ENCODE assay signal across 23 cellular contexts in genomic region chr1:18943162-18943561, GRCh38. TPM values are rescaled to one million over a fixed set of nuclear protein-coding genes. Genes with fewer than 3 reads are reported as not detected.
DNase-seq lines count a peak whose midpoint lies in the region; ATAC-seq and TF ChIP-seq lines count a peak whose summit lies in the region.
"Had no signal": no experiment of that assay in that cellular context is flagged by ENCODE, and none has a peak within 500 bp of the region (broad histone marks: within the 10 kb centered on the region; RNA-seq: fewer than 3 reads in every experiment).

No MANE protein-coding gene starts in this region.

- H3K4me1 ChIP-seq in mammary epithelial cell (ENCODE audit: insufficient read depth, low read length) (peaks cover 84% of the 10 kb centered on the region), mesenchymal stem cell (ENCODE audit: control insufficient read depth, insufficient read depth, low read depth, low read length) (peaks cover 66% of the 10 kb centered on the region)

- no peaks in the 10 kb centered on the region for H4K20me1 ChIP-seq in mammary epithelial cell (ENCODE audit: insufficient read depth, low read length)

- no peak overlapping the region for H3K4me2 ChIP-seq in mammary epithelial cell (ENCODE audit: insufficient read depth, low read depth, low read length)
- no peak overlapping the region for H3K4me2 ChIP-seq in mesenchymal stem cell (ENCODE audit: low read length, poor library complexity, severe bottlenecking)

- H2BK120ac ChIP-seq in mesenchymal stem cell (ENCODE audit: low read depth, low read length), result no peak overlapping the region

- H3K9me3 ChIP-seq in mammary epithelial cell (replicated peaks; ENCODE audit: insufficient read depth, low read length), result no peaks in the 10 kb centered on the region
- H3K9me3 ChIP-seq in mesenchymal stem cell (ENCODE audit: control insufficient read depth, low read length), result no peaks in the 10 kb centered on the region
- H3K9me3 ChIP-seq: right atrium auricular region, spleen had no signal

- BruUV-seq in mammary epithelial cell (replicated peaks; lab: Mats Ljungman, UMichigan) (no TSS peak), MCF 10A (replicated peaks; lab: Mats Ljungman, UMichigan) (no TSS peak)

- H3K4me1 Mint-ChIP-seq in MCF 10A (ENCODE audit: insufficient read depth, unreplicated experiment), result peaks cover 41% of the 10 kb centered on the region

- H2BK15ac ChIP-seq in mesenchymal stem cell (ENCODE audit: low read depth, poor library complexity, severe bottlenecking), result peak overlapping the region; percentile 17

- H3K27me3 ChIP-seq in mammary epithelial cell (ENCODE audit: insufficient read depth, low read length) (no peaks in the 10 kb centered on the region), mesenchymal stem cell (ENCODE audit: control insufficient read depth in 1 of 2, insufficient read depth in 1 of 2, low read length in 2 of 2) (no peaks in the 10 kb centered on the region)
- H3K27me3 ChIP-seq: right atrium auricular region, spleen had no signal

- H3K79me1 ChIP-seq in mesenchymal stem cell (replicated peaks; ENCODE audit: low read length, poor library complexity, severe bottlenecking), result peaks cover 12% of the 10 kb centered on the region

- dilution Hi-C loops in mammary epithelial cell (cut with HindIII; ENCODE audit: low sequenced_read_pairs), result no loop called here

- POLR2A ChIA-PET in MCF 10A (lab: Yijun Ruan, JAX), result interaction anchor here (0.7 to 3.4 kb wide), 2 partner anchors 11 to 267 kb away, joined by 3 to 8 read pairs; no protein-coding TSS in a partner anchor

- in situ Hi-C loops in mammary epithelial cell (cut with MboI; ENCODE audit: low sequenced_read_pairs in 2 of 2), result no loop called here

- CTCF ChIA-PET in mammary epithelial cell (lab: Charles Lee; ENCODE audit: low non-redundant PET), result no interaction called here
- CTCF ChIA-PET in MCF 10A (lab: Yijun Ruan, JAX), result interaction anchor here (1.0 to 1.6 kb wide), 2 partner anchors 14 to 132 kb away, joined by 4 to 6 read pairs; partner anchors contain the start of gene IFFO2

- no peak overlapping the region for H3K27ac Mint-ChIP-seq in MCF 10A (ENCODE audit: low read depth, unreplicated experiment)
- H3K27ac Mint-ChIP-seq: activated CD8-positive, alpha-beta T cell treated with anti-CD3 and anti-CD28 coated beads for 36 hours; activated naive CD8-positive, alpha-beta T cell treated with anti-CD3 and anti-CD28 coated beads, Interleukin-2, amount 50 U/mL, for 24 hours; nephron progenitor cell; T-helper 1 cell treated with Interleukin-12 subunit alpha and Interleukin-12 subunit beta and Interleukin-4 antibody, amounts not matched to agents 30 μg/mL and 1 μg/mL, for 36 hours had no signal

- no peak overlapping the region for H3K14ac ChIP-seq in mesenchymal stem cell (ENCODE audit: low read length in 2 of 2)

- H2BK5ac ChIP-seq in mesenchymal stem cell (ENCODE audit: low read depth, low read length, poor library complexity, severe bottlenecking), result no peak overlapping the region

- H3K27me3 Mint-ChIP-seq in MCF 10A (ENCODE audit: insufficient read depth, unreplicated experiment), result no peaks in the 10 kb centered on the region
- H3K27me3 Mint-ChIP-seq: activated CD8-positive, alpha-beta T cell treated with anti-CD3 and anti-CD28 coated beads for 36 hours; activated naive CD8-positive, alpha-beta T cell treated with anti-CD3 and anti-CD28 coated beads, Interleukin-2, amount 50 U/mL, for 24 hours had no signal

- H3K79me2 ChIP-seq in mammary epithelial cell (ENCODE audit: insufficient read depth, low read length), result peaks cover 98% of the 10 kb centered on the region

- H2BK12ac ChIP-seq in mesenchymal stem cell (ENCODE audit: low read length in 2 of 2), result peak overlapping the region; percentile 14 to 19

- H3K18ac ChIP-seq in mesenchymal stem cell (ENCODE audit: low read depth in 1 of 2, low read length in 2 of 2), result peak overlapping the region in 1 of 2 experiments; percentile 86

- H3K36me3 ChIP-seq in mammary epithelial cell (ENCODE audit: insufficient read depth, low read length) (no peaks in the 10 kb centered on the region), mesenchymal stem cell (ENCODE audit: control insufficient read depth in 1 of 2, insufficient read depth in 2 of 2, low read depth in 1 of 2, low read length in 2 of 2) (no peaks in the 10 kb centered on the region)
- H3K36me3 ChIP-seq: right atrium auricular region had no signal

- H3K36me3 Mint-ChIP-seq in MCF 10A (ENCODE audit: insufficient read depth, unreplicated experiment), result peaks cover 7% of the 10 kb centered on the region

- WGBS in mammary epithelial cell (ENCODE audit: low coverage, missing lambda C conversion rate), result 97% methylated on average over 3 of the region's 4 CpGs
- WGBS in mesenchymal stem cell, result 92% methylated on average over 2 of the region's 4 CpGs

- H4K8ac ChIP-seq in mesenchymal stem cell (ENCODE audit: low read length), result no peak overlapping the region

- no peak for ATAC-seq in HG03342 (IDR thresholded peaks at IDR 0.05; ENCODE audit: unreplicated experiment)
- ATAC-seq: activated CD8-positive, alpha-beta T cell treated with anti-CD3 and anti-CD28 coated beads for 36 hours; activated naive CD8-positive, alpha-beta T cell treated with anti-CD3 and anti-CD28 coated beads, Interleukin-2, amount 50 U/mL, for 24 hours had no signal

- H2AFZ ChIP-seq in mammary epithelial cell (ENCODE audit: low read depth, low read length) (no peak overlapping the region), mesenchymal stem cell (ENCODE audit: low read depth, low read length) (no peak overlapping the region)
- H2AFZ ChIP-seq: parathyroid adenoma had no signal

- TF ChIP-seq CTCF in mammary epithelial cell (conservative IDR thresholded peaks at IDR 0.05 in 1 of 2, IDR thresholded peaks at IDR 0.05 in 1 of 2; ENCODE audit: extremely low read depth in 1 of 2, insufficient read depth in 1 of 2, low read depth in 1 of 2, low read length in 2 of 2), result no peak
- TF ChIP-seq CTCF in MCF 10A (IDR thresholded peaks at IDR 0.05; ENCODE audit: unreplicated experiment), result no peak

- H4K91ac ChIP-seq in mesenchymal stem cell (ENCODE audit: low read length), result no peak overlapping the region

- no peaks in the 10 kb centered on the region for H3K9me3 Mint-ChIP-seq in MCF 10A (ENCODE audit: unreplicated experiment)
- H3K9me3 Mint-ChIP-seq: activated CD8-positive, alpha-beta T cell treated with anti-CD3 and anti-CD28 coated beads for 36 hours; activated naive CD8-positive, alpha-beta T cell treated with anti-CD3 and anti-CD28 coated beads, Interleukin-2, amount 50 U/mL, for 24 hours; nephron progenitor cell; T-helper 1 cell treated with Interleukin-12 subunit alpha and Interleukin-12 subunit beta and Interleukin-4 antibody, amounts not matched to agents 30 μg/mL and 1 μg/mL, for 36 hours had no signal

- H3K27ac ChIP-seq in mammary epithelial cell (ENCODE audit: insufficient read depth, low read depth, low read length) (peak overlapping the region; percentile 96), caudate nucleus (ENCODE audit: low read depth, low read length) (peak overlapping the region; percentile 20), mesenchymal stem cell (ENCODE audit: low read length, poor library complexity, severe bottlenecking) (no peak overlapping the region)
- H3K27ac ChIP-seq: SK-N-MC had no signal

- H2AK5ac ChIP-seq in mesenchymal stem cell (ENCODE audit: low read length, severe bottlenecking), result no peak overlapping the region

- no peak overlapping the region for H3K4me3 Mint-ChIP-seq in MCF 10A (ENCODE audit: unreplicated experiment)
- H3K4me3 Mint-ChIP-seq: activated CD8-positive, alpha-beta T cell treated with anti-CD3 and anti-CD28 coated beads for 36 hours; activated naive CD8-positive, alpha-beta T cell treated with anti-CD3 and anti-CD28 coated beads, Interleukin-2, amount 50 U/mL, for 24 hours; nephron progenitor cell; T-helper 1 cell treated with Interleukin-12 subunit alpha and Interleukin-12 subunit beta and Interleukin-4 antibody, amounts not matched to agents 30 μg/mL and 1 μg/mL, for 36 hours had no signal

- no peak overlapping the region for H3K4me3 ChIP-seq in mammary epithelial cell (replicated peaks in 1 of 3; ENCODE audit: insufficient read depth in 1 of 3, low read depth in 2 of 3, low read length in 3 of 3)
- no peak overlapping the region for H3K4me3 ChIP-seq in mesenchymal stem cell (ENCODE audit: insufficient read depth in 1 of 2, low read depth in 1 of 2, low read length in 2 of 2)
- H3K4me3 ChIP-seq: right atrium auricular region, SK-N-MC, spleen had no signal

- no peak overlapping the region for H3K4ac ChIP-seq in mesenchymal stem cell (ENCODE audit: low read depth in 1 of 2, low read length in 2 of 2)

- H3K9ac ChIP-seq in mammary epithelial cell (ENCODE audit: insufficient read depth, low read length) (no peak overlapping the region), mesenchymal stem cell (ENCODE audit: low read length) (no peak overlapping the region)
- H3K9ac ChIP-seq: parathyroid adenoma had no signal

- intact Hi-C loops in mammary epithelial cell (cut with micrococcal nuclease), result no loop called here
- intact Hi-C loops in MCF 10A (cut with micrococcal nuclease), result no loop called here

- DNase-seq in mammary epithelial cell (no peak), MCF 10A (ENCODE audit: unreplicated experiment) (no peak), caudate nucleus (lab: John Stamatoyannopoulos, UW) (no peak), mesenchymal stem cell (no peak), COR-L47 (lab: John Stamatoyannopoulos, UW) (no peak), anterior cingulate cortex (lab: John Stamatoyannopoulos, UW) (no peak), DMS153 treated with DMSO at 0.1 percent for 48 hours (lab: John Stamatoyannopoulos, UW; ENCODE audit: unreplicated experiment) (no peak)
- DNase-seq: activated CD4-positive, CD25-positive, alpha-beta regulatory T cell treated with anti-CD3 and anti-CD28 coated beads, Interleukin-2, amount 50 U/mL, for 72 hours; activated CD8-positive, alpha-beta T cell treated with anti-CD3 and anti-CD28 coated beads for 36 hours; activated gamma-delta T cell treated with Interleukin-2 at 50 U/mL for 16 hours; activated naive CD8-positive, alpha-beta T cell treated with anti-CD3 and anti-CD28 coated beads, Interleukin-2, amount 50 U/mL, for 24 hours; AML-193; cerebellar nuclear complex; MM.1S; NCI-H1417 treated with DMSO at 0.1 percent for 48 hours; NCI-H774; nephron progenitor cell; spleen had no signal

- no peak overlapping the region for H3K23ac ChIP-seq in mesenchymal stem cell (ENCODE audit: low read length in 2 of 2)

RNA-seq across cellular contexts. Expression of gene IFFO2, which starts 13.3 kb away (rescaled TPM):
- total RNA-seq in mammary epithelial cell (100 to 1,000 TPM in 1 of 2 donors, 10 to 100 TPM in 1; 94.8 to 304 TPM), MCF 10A (2022) (10.8 and 21.0 TPM in 2 replicates)
- 66.9 TPM for polyA plus RNA-seq in mammary epithelial cell
- polyA minus RNA-seq in mammary epithelial cell, result 116 TPM
- polyA plus RNA-seq in mesenchymal stem cell (2013, experiment 1 of 2), result 8.7 TPM
- 8.3 TPM for polyA plus RNA-seq in mesenchymal stem cell (2013, experiment 2 of 2)

RNA-seq across cellular contexts. Expression of gene ALDH4A1, which starts 40.8 kb away (rescaled TPM):
- 10 to 100 TPM; 24.0 to 41.4 TPM for total RNA-seq in mammary epithelial cell
- polyA plus RNA-seq in mammary epithelial cell, result 35.3 TPM
- polyA minus RNA-seq in mammary epithelial cell, result 24.8 TPM
- total RNA-seq in MCF 10A (2022), result 5.7 and 6.3 TPM in 2 replicates
- 7.7 TPM for polyA plus RNA-seq in mesenchymal stem cell (2013, experiment 1 of 2)
- polyA plus RNA-seq in mesenchymal stem cell (2013, experiment 2 of 2), result 7.8 TPM
